ENCODE assay signal across 8 cellular contexts in the genomic region with DNA sequence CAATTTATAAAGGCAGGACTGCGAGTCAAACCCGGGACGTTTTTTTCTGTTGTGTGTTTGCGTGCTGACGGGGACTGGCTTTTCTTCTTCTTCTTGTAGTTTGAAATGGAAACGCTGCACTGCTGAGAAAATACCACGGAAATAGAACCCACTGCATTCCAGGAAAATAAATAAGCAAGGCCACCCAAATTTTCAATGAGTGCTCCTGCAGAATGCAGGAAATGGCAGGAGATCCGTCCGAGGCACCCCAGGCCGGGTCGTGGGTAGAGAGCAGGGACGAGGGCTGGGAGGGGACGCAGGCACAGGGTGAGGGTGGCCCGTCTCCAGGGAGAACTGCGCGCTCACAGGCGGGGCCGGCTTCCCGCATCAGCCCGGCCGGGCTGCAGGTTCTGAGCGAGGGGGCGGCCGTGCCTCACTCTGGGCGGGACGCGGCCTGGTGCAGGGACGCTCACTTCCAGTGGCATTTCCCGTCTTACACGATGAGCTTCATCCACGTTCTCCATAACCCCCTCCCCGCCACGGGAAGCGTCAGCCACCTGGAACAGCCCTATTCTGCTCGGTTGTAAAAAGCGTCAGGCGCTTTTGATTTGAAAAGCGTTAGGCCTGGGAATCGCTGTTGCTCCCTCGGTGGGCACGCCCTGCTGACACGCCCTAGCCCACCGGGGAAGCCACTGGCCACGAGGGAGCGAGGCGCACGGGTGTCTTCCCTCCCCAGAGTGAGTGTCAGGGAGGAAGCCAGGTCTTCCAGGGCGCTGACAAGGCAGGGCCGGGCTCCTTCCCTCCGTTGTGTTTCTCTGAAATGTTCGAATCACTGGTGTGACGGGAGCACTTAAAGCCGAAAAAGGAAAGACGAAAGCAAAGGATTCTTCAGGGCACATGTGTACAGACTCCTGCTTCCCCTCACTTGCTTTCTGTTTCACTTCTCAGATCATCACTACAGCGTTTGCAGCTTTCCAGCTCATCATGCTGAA. TPM values are rescaled to one million over a fixed set of nuclear protein-coding genes. Genes with fewer than 3 reads are reported as not detected.
DNase-seq lines count a peak whose midpoint lies in the region; TF ChIP-seq lines count a peak whose summit lies in the region.

No MANE protein-coding gene starts in this region.

- peak; percentile 77 for DNase-seq in NCI-H146 (lab: John Stamatoyannopoulos, UW)
- peak; percentile 16 to 51 (median 25) for DNase-seq in activated CD8-positive, alpha-beta memory T cell treated with anti-CD3 and anti-CD28 coated beads for 48 hours (ENCODE audit: low read depth in 2 of 3, low spot score in 2 of 3)
- peak; percentile 20 for DNase-seq in stimulated activated CD8-positive, alpha-beta memory T cell treated with anti-CD3 and anti-CD28 coated beads, Interleukin-15, amount 100 ng/mL, for 1 hour (ENCODE audit: low read depth)
- DNase-seq in NCI-H2171 (lab: John Stamatoyannopoulos, UW) = no peak

- H3K27ac ChIP-seq in HEK293 (ENCODE audit: extremely low read depth, low read depth, low read length) (peak overlapping the region; percentile 47; the same call in 1 of the 2 replicates), mesodermal cell (ENCODE audit: low read depth, low read length, severe bottlenecking) (no peak overlapping the region)

- H3K4me3 ChIP-seq in HEK293 (ENCODE audit: low read depth, low read length) (peak overlapping the region; percentile 19), endocrine pancreas (ENCODE audit: control insufficient read depth, insufficient read depth, low read length) (peak overlapping the region; percentile 74), mesodermal cell (ENCODE audit: extremely low read depth, insufficient read depth, low read length, poor library complexity, severe bottlenecking) (peak overlapping the region; percentile 17)

- POLR2A ChIA-PET in HEK293 (lab: Yijun Ruan, JAX) = no interaction called here

- peak; percentile 30 for TF ChIP-seq POLR2A in GM15510 (IDR thresholded peaks at IDR 0.05; ENCODE audit: borderline replicate concordance, extremely low read depth, insufficient read length)

- TF ChIP-seq CTCF in HEK293 (tag by site-specific recombination; IDR thresholded peaks at IDR 0.05) = no peak

- CTCF ChIA-PET in HEK293 (lab: Yijun Ruan, JAX) = interaction anchor here (0.7 to 4.5 kb wide), 4 partner anchors 11 to 538 kb away, joined by 3 to 30 read pairs (median 3); no protein-coding TSS in a partner anchor

- no peaks in the 10 kb centered on the region for H3K27me3 ChIP-seq in endocrine pancreas (ENCODE audit: control insufficient read depth, insufficient read depth, low read length)

- peak overlapping the region; percentile 42 for H3K9ac ChIP-seq in endocrine pancreas (ENCODE audit: control insufficient read depth, insufficient read depth, low read length)

- H3K4me1 ChIP-seq in HEK293 (ENCODE audit: control insufficient read depth, insufficient read depth, low read length) (peaks cover 10% of the 10 kb centered on the region), endocrine pancreas (ENCODE audit: control insufficient read depth, insufficient read depth, low read length) (peaks cover 14% of the 10 kb centered on the region), mesodermal cell (ENCODE audit: control insufficient read depth, insufficient read depth, low read length, poor library complexity, severe bottlenecking) (peaks cover 22% of the 10 kb centered on the region)

- 7 to 13% methylated on average over 39 to 44 of the region's 55 CpGs for WGBS in mesodermal cell (ENCODE audit: insufficient coverage in 2 of 2), 2 experiments

- H3K9me3 ChIP-seq in HEK293 (ENCODE audit: control insufficient read depth, insufficient read depth, low read depth, low read length) (no peaks in the 10 kb centered on the region), endocrine pancreas (ENCODE audit: control insufficient read depth, low read length) (no peaks in the 10 kb centered on the region), mesodermal cell (ENCODE audit: control insufficient read depth, low read length) (no peaks in the 10 kb centered on the region)

- H3K36me3 ChIP-seq in HEK293 (ENCODE audit: control insufficient read depth in 2 of 2, insufficient read depth in 1 of 2, low read length in 2 of 2) = no peaks in the 10 kb centered on the region
- H3K36me3 ChIP-seq in endocrine pancreas (ENCODE audit: control insufficient read depth, insufficient read depth, low read length) = no peaks in the 10 kb centered on the region
- no peaks in the 10 kb centered on the region for H3K36me3 ChIP-seq in mesodermal cell (ENCODE audit: control insufficient read depth, insufficient read depth, low read length)

TF ChIP-seq in HEK293, 187 proteins besides CTCF, POLR2A, EP300 and RAD21:
- no peak for TF ChIP-seq OSR2 (tag by site-specific recombination; IDR thresholded peaks at IDR 0.05)
- TF ChIP-seq ZNF341 (tag by site-specific recombination; IDR thresholded peaks at IDR 0.05; ENCODE audit: low read depth) = 0 out of 2 replicates have a peak, but pooled peaks have one; percentile 13
- TF ChIP-seq KLF7 (tag by site-specific recombination; IDR thresholded peaks at IDR 0.05; ENCODE audit: borderline replicate concordance) = no peak

RNA-seq across cellular contexts. Expression of a gene that starts 17.9 kb away (rescaled TPM):
- 27.2 TPM for polyA plus RNA-seq in mesodermal cell (2013, experiment 1 of 2)
- polyA plus RNA-seq in mesodermal cell (2013, experiment 2 of 2) = 24.7 TPM

RNA-seq across cellular contexts. Expression of a gene that starts 54.0 kb away (rescaled TPM):
- not detected for polyA plus RNA-seq in mesodermal cell (2013, experiment 1 of 2)
- not detected for polyA plus RNA-seq in mesodermal cell (2013, experiment 2 of 2)

Comparison
In these comparisons a context has a peak if more than half of its experiments do, and no peak if none do; other contexts are left out.
1. H3K4me3 ChIP-seq: peak in every context shown above with its lines; median percentile 74 in endocrine pancreas; 19 in HEK293; 17 in mesodermal cell.